In the genomic region with DNA sequence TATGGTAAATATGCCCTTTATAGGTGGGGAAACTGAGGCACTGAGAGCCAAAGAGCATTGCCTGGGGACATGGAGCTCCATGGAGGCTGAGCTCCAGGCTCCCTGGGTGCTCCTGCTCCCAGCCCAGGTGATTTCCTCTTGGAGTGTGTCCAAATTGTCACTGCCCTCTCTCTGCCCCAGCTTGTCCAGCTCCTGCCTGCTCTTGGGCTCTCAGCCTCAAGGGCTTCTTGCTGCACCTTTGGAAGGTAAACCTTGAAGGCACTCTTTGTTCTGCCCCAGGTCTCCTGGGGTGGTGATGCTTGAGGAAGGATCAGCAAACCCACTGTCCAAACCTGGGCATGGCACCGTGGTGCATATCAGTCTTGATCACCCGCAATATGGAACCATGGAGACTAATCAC, we compare ENCODE assay signal across 17 cellular contexts.
"Had no signal": no experiment of that assay in that cellular context is flagged by ENCODE, and none has a peak within 500 bp of the region (broad histone marks: within the 10 kb centered on the region; RNA-seq: fewer than 3 reads in every experiment).

No MANE protein-coding gene starts in this region.

- H3K27ac ChIP-seq: coronary artery, suprapubic skin had no signal

- H3K4me1 Mint-ChIP-seq: activated B cell treated with CpG ODN at 0.5 μM for 24 hours; activated CD4-positive, alpha-beta T cell treated with anti-CD3 and anti-CD28 coated beads, Interleukin-2, amount 10 ng/mL, durations not matched to agents 7 days and 5 days; activated T-helper 17 cell treated with anti-CD3 and anti-CD28 coated beads, Interleukin-2, amount 50 U/mL, for 72 hours; naive thymus-derived CD4-positive, alpha-beta T cell had no signal

- H3K9me3 Mint-ChIP-seq: activated B cell treated with CpG ODN at 0.5 μM for 24 hours; activated CD4-positive, alpha-beta T cell treated with anti-CD3 and anti-CD28 coated beads, Interleukin-2, amount 10 ng/mL, durations not matched to agents 7 days and 5 days; activated naive CD4-positive, alpha-beta T cell treated with anti-CD3 and anti-CD28 coated beads for 36 hours; activated T-helper 17 cell treated with anti-CD3 and anti-CD28 coated beads, Interleukin-2, amount 50 U/mL, for 72 hours; naive thymus-derived CD4-positive, alpha-beta T cell; type B pancreatic cell had no signal

- H3K27me3 Mint-ChIP-seq: activated B cell treated with CpG ODN at 0.5 μM for 24 hours; activated CD4-positive, alpha-beta T cell treated with anti-CD3 and anti-CD28 coated beads, Interleukin-2, amount 10 ng/mL, durations not matched to agents 7 days and 5 days; activated T-helper 17 cell treated with anti-CD3 and anti-CD28 coated beads, Interleukin-2, amount 50 U/mL, for 72 hours; naive thymus-derived CD4-positive, alpha-beta T cell had no signal

- H3K4me3 ChIP-seq: coronary artery, lung, suprapubic skin had no signal

- ATAC-seq: activated T-helper 17 cell treated with anti-CD3 and anti-CD28 coated beads, Interleukin-2, amount 50 U/mL, for 72 hours; naive thymus-derived CD4-positive, alpha-beta T cell; stimulated activated naive CD8-positive, alpha-beta T cell treated with anti-CD3 and anti-CD28 coated beads, Interleukin-15, Interleukin-2, amounts not matched to agents 100 U/mL and 50 U/mL, for 24 hours had no signal

- H3K36me3 ChIP-seq: suprapubic skin had no signal

- H3K27ac Mint-ChIP-seq: activated B cell treated with CpG ODN at 0.5 μM for 24 hours; activated CD4-positive, alpha-beta T cell treated with anti-CD3 and anti-CD28 coated beads, Interleukin-2, amount 10 ng/mL, durations not matched to agents 7 days and 5 days; activated naive CD4-positive, alpha-beta T cell treated with anti-CD3 and anti-CD28 coated beads for 36 hours; activated T-helper 17 cell treated with anti-CD3 and anti-CD28 coated beads, Interleukin-2, amount 50 U/mL, for 72 hours; naive thymus-derived CD4-positive, alpha-beta T cell; type B pancreatic cell had no signal

- H3K27me3 ChIP-seq: suprapubic skin had no signal

- H3K9me3 ChIP-seq: suprapubic skin had no signal

- H3K4me3 Mint-ChIP-seq: activated B cell treated with CpG ODN at 0.5 μM for 24 hours; activated CD4-positive, alpha-beta T cell treated with anti-CD3 and anti-CD28 coated beads, Interleukin-2, amount 10 ng/mL, durations not matched to agents 7 days and 5 days; activated naive CD4-positive, alpha-beta T cell treated with anti-CD3 and anti-CD28 coated beads for 36 hours; activated T-helper 17 cell treated with anti-CD3 and anti-CD28 coated beads, Interleukin-2, amount 50 U/mL, for 72 hours; naive thymus-derived CD4-positive, alpha-beta T cell; type B pancreatic cell had no signal

- H3K36me3 Mint-ChIP-seq: naive thymus-derived CD4-positive, alpha-beta T cell; type B pancreatic cell had no signal

- DNase-seq: activated B cell treated with CpG ODN at 0.5 μM for 24 hours; activated CD4-positive, alpha-beta T cell treated with anti-CD3 and anti-CD28 coated beads, Interleukin-2, amount 10 ng/mL, durations not matched to agents 7 days and 5 days; activated CD8-positive, alpha-beta memory T cell treated with anti-CD3 and anti-CD28 coated beads for 24 hours; activated naive CD4-positive, alpha-beta T cell treated with anti-CD3 and anti-CD28 coated beads for 36 hours; central memory CD4-positive, alpha-beta T cell; effector CD4-positive, alpha-beta T cell; hippocampal formation; naive thymus-derived CD4-positive, alpha-beta T cell; retina; stimulated activated CD4-positive, alpha-beta T cell treated with anti-CD3 and anti-CD28 coated beads, Interleukin-4, amount 100 ng/mL, for 1 hour; stimulated activated CD8-positive, alpha-beta memory T cell treated with anti-CD3 and anti-CD28 coated beads, Interleukin-4, amount 100 ng/mL, for 48 hours; stimulated activated naive CD8-positive, alpha-beta T cell treated with anti-CD3 and anti-CD28 coated beads, Interleukin-15, Interleukin-2, amounts not matched to agents 100 U/mL and 50 U/mL, for 24 hours had no signal

- H3K4me1 ChIP-seq: suprapubic skin had no signal
